11 cellular contexts compared by ENCODE assay signal in the genomic region with DNA sequence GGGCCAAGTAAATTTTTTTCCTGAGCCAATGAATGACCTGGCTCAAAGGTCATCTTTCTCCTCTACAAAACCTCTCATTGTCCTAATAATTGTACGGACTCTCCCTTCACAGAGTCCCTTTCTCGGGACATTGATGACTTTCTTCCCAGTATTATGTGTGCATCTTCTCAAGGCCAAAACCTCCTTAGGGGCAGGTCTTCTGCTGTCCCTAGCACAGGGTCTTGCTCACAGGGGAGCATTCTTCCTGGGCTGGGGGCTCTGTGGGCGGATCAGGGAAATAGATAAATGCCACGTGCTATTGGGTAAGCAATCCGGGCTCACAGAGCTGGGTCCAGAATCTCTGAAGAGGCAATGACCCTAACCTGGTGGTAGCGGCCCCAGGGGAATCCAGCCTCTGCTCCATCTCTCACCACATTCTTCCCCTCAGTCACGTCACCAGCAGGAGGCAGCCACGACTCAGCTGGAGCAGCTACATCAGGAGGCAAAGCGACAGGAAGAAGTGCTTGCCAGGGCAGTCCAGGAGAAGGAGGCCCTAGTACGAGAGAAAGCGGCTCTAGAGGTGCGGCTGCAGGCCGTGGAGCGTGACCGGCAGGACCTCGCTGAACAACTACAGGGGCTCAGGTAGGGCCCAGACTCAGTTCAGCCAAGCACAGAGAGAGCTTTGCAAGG. TPM values are rescaled to one million over a fixed set of nuclear protein-coding genes. Genes with fewer than 3 reads are reported as not detected.
A peak's percentile ranks its signal among the peaks of the same experiment; 100 is the strongest.
DNase-seq lines count a peak whose midpoint lies in the region; ATAC-seq and TF ChIP-seq lines count a peak whose summit lies in the region.
"Had no signal": no experiment of that assay in that cellular context is flagged by ENCODE, and none has a peak within 500 bp of the region (broad histone marks: within the 10 kb centered on the region; RNA-seq: fewer than 3 reads in every experiment).

No MANE protein-coding gene starts in this region.

- H2BK120ac ChIP-seq in mesendoderm (ENCODE audit: low read depth, low read length) = no peak overlapping the region

- POLR2A ChIA-PET in GM10248 (lab: Yijun Ruan, JAX) = no interaction called here

- H3K27ac ChIP-seq in mesendoderm (ENCODE audit: low read depth, low read length) = no peak overlapping the region
- H3K27ac ChIP-seq: esophagus squamous epithelium had no signal

- no peaks in the 10 kb centered on the region for H3K27me3 ChIP-seq in mesendoderm (ENCODE audit: insufficient read depth, low read length, poor library complexity)
- H3K27me3 ChIP-seq: esophagus squamous epithelium had no signal

- TF ChIP-seq CTCF in GM10248 (IDR thresholded peaks at IDR 0.05; ENCODE audit: control extremely low read depth, extremely low read depth, low read depth, missing control alignments) = peak; percentile 22

- no peaks in the 10 kb centered on the region for H3K4me1 ChIP-seq in mesendoderm (ENCODE audit: control insufficient read depth, low read depth, low read length)
- H3K4me1 ChIP-seq: esophagus squamous epithelium had no signal

- no peak overlapping the region for H3K4me2 ChIP-seq in mesendoderm (ENCODE audit: low read length)

- H3K23ac ChIP-seq in mesendoderm (ENCODE audit: low read length) = no peak overlapping the region

- in situ Hi-C loops in KBM-7 (cut with MboI; ENCODE audit: low pct_unique_long_range_greater_than_20kb, low sequenced_read_pairs) = no loop called here

- H2AK5ac ChIP-seq in mesendoderm (ENCODE audit: low read length) = no peak overlapping the region

- H2BK15ac ChIP-seq in mesendoderm (replicated peaks; ENCODE audit: low read depth) = no peak overlapping the region

- H2BK5ac ChIP-seq in mesendoderm (ENCODE audit: low read length) = no peak overlapping the region

- no peak overlapping the region for H3K4me3 ChIP-seq in mesendoderm (ENCODE audit: low read length)
- H3K4me3 ChIP-seq: esophagus squamous epithelium had no signal

- DNase-seq in GM10248 (ENCODE audit: extremely low spot score) = no peak
- peak; percentile 54 for DNase-seq in KBM-7
- DNase-seq in amniotic epithelial cell (ENCODE audit: low read depth) = peak; percentile 19
- DNase-seq in mesendoderm = peak; percentile 74
- DNase-seq in NCI-H345 (lab: John Stamatoyannopoulos, UW) = no peak
- no peak for DNase-seq in RKO (ENCODE audit: low spot score)
- DNase-seq: activated naive CD8-positive, alpha-beta T cell treated with anti-CD3 and anti-CD28 coated beads, Interleukin-2, amount 10 ng/mL, durations not matched to agents 7 days and 5 days; esophagus squamous epithelium; NCI-H2081 treated with DMSO at 0.1 percent for 48 hours had no signal

- ATAC-seq in HG03196 (IDR thresholded peaks at IDR 0.05; ENCODE audit: unreplicated experiment) (no peak), HG02973 (IDR thresholded peaks at IDR 0.05; ENCODE audit: unreplicated experiment) (no peak)

- H4K8ac ChIP-seq in mesendoderm (ENCODE audit: low read depth, low read length) = no peak overlapping the region

- H3K56ac ChIP-seq in mesendoderm (ENCODE audit: low read length) = no peak overlapping the region

- no peaks in the 10 kb centered on the region for H3K79me1 ChIP-seq in mesendoderm (ENCODE audit: low read length)

- H4K5ac ChIP-seq in mesendoderm (ENCODE audit: low read length) = no peak overlapping the region

- peaks cover 4% of the 10 kb centered on the region for H3K36me3 ChIP-seq in mesendoderm (ENCODE audit: control insufficient read depth, insufficient read depth, low read length)

- CTCF ChIA-PET in GM10248 (lab: Yijun Ruan, JAX) = interaction anchor here (0.7 to 2.5 kb wide), 7 partner anchors 12 to 19 kb away, joined by 3 to 15 read pairs (median 4); no protein-coding TSS in a partner anchor

- H3K4ac ChIP-seq in mesendoderm (ENCODE audit: low read depth, low read length) = no peak overlapping the region

- H3K9ac ChIP-seq in mesendoderm (ENCODE audit: low read length) = no peak overlapping the region

- WGBS in mesendoderm (ENCODE audit: extremely low coverage, insufficient coverage, low lambda C conversion rate) = no CpG with 5 or more reads among the region's 16 CpGs

- H3K79me2 ChIP-seq in mesendoderm (ENCODE audit: control insufficient read depth, insufficient read depth, low read length) = no peaks in the 10 kb centered on the region

- H3K18ac ChIP-seq in mesendoderm (ENCODE audit: low read length) = no peak overlapping the region

RNA-seq across cellular contexts. Expression of gene CEP250, which starts 23.5 kb away (rescaled TPM):
- polyA plus RNA-seq in mesendoderm (2013, experiment 1 of 2) = 7.6 TPM
- polyA plus RNA-seq in mesendoderm (2013, experiment 2 of 2) = 7.8 TPM

RNA-seq across cellular contexts. Expression of gene GDF5, which starts 40.9 kb away (rescaled TPM):
- not detected for polyA plus RNA-seq in mesendoderm (2013, experiment 1 of 2)
- 0.01 TPM for polyA plus RNA-seq in mesendoderm (2013, experiment 2 of 2)

RNA-seq across cellular contexts. Expression of gene C20orf173, which starts 50.5 kb away (rescaled TPM):
- not detected for polyA plus RNA-seq in mesendoderm (2013, experiment 1 of 2)
- polyA plus RNA-seq in mesendoderm (2013, experiment 2 of 2) = not detected

Comparison
In these comparisons a context has a peak if more than half of its experiments do, and no peak if none do; other contexts are left out.
1. DNase-seq: peak in KBM-7 (single experiment), amniotic epithelial cell (single experiment) and mesendoderm (single experiment); none in GM10248 (single experiment), NCI-H345 (single experiment) and RKO (single experiment).